ENCODE assay signal across 10 cellular contexts in genomic region chr3:55484741-55485207, GRCh38. TPM values are rescaled to one million over a fixed set of nuclear protein-coding genes. Genes with fewer than 3 reads are reported as not detected.
DNase-seq lines count a peak whose midpoint lies in the region; ATAC-seq and TF ChIP-seq lines count a peak whose summit lies in the region.
"Had no signal": no experiment of that assay in that cellular context is flagged by ENCODE, and none has a peak within 500 bp of the region (broad histone marks: within the 10 kb centered on the region; RNA-seq: fewer than 3 reads in every experiment).

No MANE protein-coding gene starts in this region.

- H3K4me1 Mint-ChIP-seq in endodermal cell (peaks cover 62% of the 10 kb centered on the region), mesothelial cell of epicardium (peaks cover 66% of the 10 kb centered on the region)

- ATAC-seq in HG03439 (IDR thresholded peaks at IDR 0.05; ENCODE audit: unreplicated experiment): no peak
- ATAC-seq in HG03565 (IDR thresholded peaks at IDR 0.05; ENCODE audit: unreplicated experiment): no peak

- H3K27me3 ChIP-seq in NT2/D1 (ENCODE audit: insufficient read depth, insufficient read length) (no peaks in the 10 kb centered on the region), endodermal cell (ENCODE audit: control insufficient read depth, insufficient read depth, low read length, poor library complexity, severe bottlenecking) (peaks cover 94% of the 10 kb centered on the region)

- H3K4me3 ChIP-seq in NT2/D1 (ENCODE audit: insufficient read length, low read depth) (peak overlapping the region; percentile 27), endodermal cell (ENCODE audit: low read length) (no peak overlapping the region), urinary bladder (ENCODE audit: low read depth, low read length) (peak overlapping the region; percentile 18)

- H3K36me3 ChIP-seq in NT2/D1 (ENCODE audit: insufficient read depth, insufficient read length, low read length) (peaks cover 46% of the 10 kb centered on the region), endodermal cell (ENCODE audit: control insufficient read depth, insufficient read depth, low read length) (no peaks in the 10 kb centered on the region), urinary bladder (ENCODE audit: insufficient read depth) (no peaks in the 10 kb centered on the region)

- H3K9me3 ChIP-seq in NT2/D1 (ENCODE audit: insufficient read depth, low read length) (peaks cover 16% of the 10 kb centered on the region; the same call in 1 of the 2 replicates), endodermal cell (ENCODE audit: control insufficient read depth, low read length) (no peaks in the 10 kb centered on the region)

- H3K27ac Mint-ChIP-seq in endodermal cell (no peak overlapping the region), mesothelial cell of epicardium (peak overlapping the region; percentile 84)
- H3K27ac Mint-ChIP-seq: activated B cell treated with CpG ODN at 0.5 μM for 24 hours, memory B cell had no signal

- DNase-seq in NT2/D1 (ENCODE audit: low read depth, low spot score) (no peak), endodermal cell (no peak), mesothelial cell of epicardium (ENCODE audit: low spot score in 2 of 2, unreplicated experiment in 2 of 2) (no peak), NCI-H345 treated with DMSO at 0.1 percent for 48 hours (lab: John Stamatoyannopoulos, UW; ENCODE audit: unreplicated experiment) (no peak)
- DNase-seq: activated B cell treated with CpG ODN at 0.5 μM for 24 hours, NCI-H2107 had no signal

- H3K27me3 Mint-ChIP-seq in endodermal cell (ENCODE audit: insufficient read depth) (peaks cover 94% of the 10 kb centered on the region), mesothelial cell of epicardium (ENCODE audit: low read depth) (peaks cover 35% of the 10 kb centered on the region)

- H3K9ac ChIP-seq in NT2/D1 (ENCODE audit: insufficient read length, low read depth) (peak overlapping the region; percentile 77), endodermal cell (ENCODE audit: extremely low read depth, low read length, poor library complexity, severe bottlenecking) (no peak overlapping the region)

- WGBS in endodermal cell (ENCODE audit: insufficient coverage in 1 of 2, insufficient read length in 1 of 2), 2 experiments: 24 to 27% methylated on average over 3 to 17 of the region's 17 CpGs
- 15% methylated on average over 17 of the region's 17 CpGs for WGBS in urinary bladder

- H3K9me3 Mint-ChIP-seq in endodermal cell (no peaks in the 10 kb centered on the region), mesothelial cell of epicardium (no peaks in the 10 kb centered on the region)
- H3K9me3 Mint-ChIP-seq: activated B cell treated with CpG ODN at 0.5 μM for 24 hours, memory B cell had no signal

- H3K27ac ChIP-seq in endodermal cell (ENCODE audit: low read depth, low read length): no peak overlapping the region
- H3K27ac ChIP-seq in urinary bladder (ENCODE audit: low read depth): peak overlapping the region; percentile 49

- no peaks in the 10 kb centered on the region for H3K36me3 Mint-ChIP-seq in endodermal cell (ENCODE audit: low read depth)
- no peaks in the 10 kb centered on the region for H3K36me3 Mint-ChIP-seq in mesothelial cell of epicardium

- H3K4me3 Mint-ChIP-seq in endodermal cell: peak overlapping the region; percentile 64
- peak overlapping the region; percentile 97 for H3K4me3 Mint-ChIP-seq in mesothelial cell of epicardium
- H3K4me3 Mint-ChIP-seq: memory B cell had no signal

- TF ChIP-seq CTCF in endodermal cell (conservative IDR thresholded peaks at IDR 0.05): no peak
- TF ChIP-seq CTCF in mesothelial cell of epicardium (IDR thresholded peaks at IDR 0.05; ENCODE audit: unreplicated experiment): no peak

- H3K4me1 ChIP-seq in NT2/D1 (ENCODE audit: insufficient read depth, insufficient read length) (peaks cover 13% of the 10 kb centered on the region), endodermal cell (ENCODE audit: control insufficient read depth, insufficient read depth, low read length) (peaks cover 3% of the 10 kb centered on the region), urinary bladder (ENCODE audit: insufficient read depth) (no peaks in the 10 kb centered on the region)

RNA-seq across cellular contexts. Expression of gene WNT5A, which starts 2.3 kb away (rescaled TPM):
- 1 to 10 TPM in 1 of 2 donors, under 1 TPM in 1; 0.92 to 1.4 TPM for total RNA-seq in endodermal cell
- polyA plus RNA-seq in endodermal cell (2013, experiment 1 of 2): 13.3 TPM
- polyA plus RNA-seq in endodermal cell (2013, experiment 2 of 2): 11.2 TPM
- 59.0 to 63.8 TPM (median 61.7 TPM) in 3 replicates for total RNA-seq in mesothelial cell of epicardium
- total RNA-seq in urinary bladder: 23.2 TPM
- polyA plus RNA-seq in urinary bladder: 7.1 TPM
- total RNA-seq: activated B cell treated with CpG ODN at 0.5 μM for 24 hours had no signal

Comparison
In these comparisons a context has a peak if more than half of its experiments do, and no peak if none do; other contexts are left out.
1. RNA of gene WNT5A, which starts 2.3 kb away (total RNA-seq): 59.0 to 63.8 TPM in mesothelial cell of epicardium and 23.2 TPM in urinary bladder (single experiment); 0.92 to 1.4 TPM in endodermal cell; every median in the first group is over 10 times any median in the second.